Comparison of ENCODE assay signal across 1 cellular context in the genomic region with DNA sequence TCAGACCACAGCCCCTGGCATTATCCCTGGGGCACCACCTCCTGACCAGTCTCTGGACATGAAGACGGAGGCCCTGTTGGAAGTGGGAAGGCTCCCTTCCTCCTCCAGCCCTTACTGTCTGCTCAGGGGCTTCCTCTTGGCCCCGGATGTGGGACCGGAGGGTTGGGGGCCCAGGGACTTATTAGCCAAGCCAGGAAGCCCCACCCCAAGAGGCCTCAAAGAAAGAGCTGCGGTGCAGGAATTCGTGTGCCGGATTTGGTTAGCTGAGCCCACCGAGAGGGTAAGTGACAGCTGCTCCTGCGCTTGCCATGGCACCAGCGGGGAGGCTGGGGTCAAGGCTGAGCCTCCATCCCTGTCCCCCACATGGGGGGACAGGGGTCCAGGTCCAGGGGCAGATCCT.
TF ChIP-seq lines count a peak whose summit lies in the region.

A gene with protein sequence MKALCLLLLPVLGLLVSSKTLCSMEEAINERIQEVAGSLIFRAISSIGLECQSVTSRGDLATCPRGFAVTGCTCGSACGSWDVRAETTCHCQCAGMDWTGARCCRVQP (plus strand): TSS at position 208 of the 400 bp plus-strand sequence. CDS start 278 bp downstream, outside the sequence.

TF ChIP-seq in WTC11, 78 proteins besides CTCF, POLR2A, EP300 and RAD21 (continued from another document):
- TF ChIP-seq, protein P1, sequence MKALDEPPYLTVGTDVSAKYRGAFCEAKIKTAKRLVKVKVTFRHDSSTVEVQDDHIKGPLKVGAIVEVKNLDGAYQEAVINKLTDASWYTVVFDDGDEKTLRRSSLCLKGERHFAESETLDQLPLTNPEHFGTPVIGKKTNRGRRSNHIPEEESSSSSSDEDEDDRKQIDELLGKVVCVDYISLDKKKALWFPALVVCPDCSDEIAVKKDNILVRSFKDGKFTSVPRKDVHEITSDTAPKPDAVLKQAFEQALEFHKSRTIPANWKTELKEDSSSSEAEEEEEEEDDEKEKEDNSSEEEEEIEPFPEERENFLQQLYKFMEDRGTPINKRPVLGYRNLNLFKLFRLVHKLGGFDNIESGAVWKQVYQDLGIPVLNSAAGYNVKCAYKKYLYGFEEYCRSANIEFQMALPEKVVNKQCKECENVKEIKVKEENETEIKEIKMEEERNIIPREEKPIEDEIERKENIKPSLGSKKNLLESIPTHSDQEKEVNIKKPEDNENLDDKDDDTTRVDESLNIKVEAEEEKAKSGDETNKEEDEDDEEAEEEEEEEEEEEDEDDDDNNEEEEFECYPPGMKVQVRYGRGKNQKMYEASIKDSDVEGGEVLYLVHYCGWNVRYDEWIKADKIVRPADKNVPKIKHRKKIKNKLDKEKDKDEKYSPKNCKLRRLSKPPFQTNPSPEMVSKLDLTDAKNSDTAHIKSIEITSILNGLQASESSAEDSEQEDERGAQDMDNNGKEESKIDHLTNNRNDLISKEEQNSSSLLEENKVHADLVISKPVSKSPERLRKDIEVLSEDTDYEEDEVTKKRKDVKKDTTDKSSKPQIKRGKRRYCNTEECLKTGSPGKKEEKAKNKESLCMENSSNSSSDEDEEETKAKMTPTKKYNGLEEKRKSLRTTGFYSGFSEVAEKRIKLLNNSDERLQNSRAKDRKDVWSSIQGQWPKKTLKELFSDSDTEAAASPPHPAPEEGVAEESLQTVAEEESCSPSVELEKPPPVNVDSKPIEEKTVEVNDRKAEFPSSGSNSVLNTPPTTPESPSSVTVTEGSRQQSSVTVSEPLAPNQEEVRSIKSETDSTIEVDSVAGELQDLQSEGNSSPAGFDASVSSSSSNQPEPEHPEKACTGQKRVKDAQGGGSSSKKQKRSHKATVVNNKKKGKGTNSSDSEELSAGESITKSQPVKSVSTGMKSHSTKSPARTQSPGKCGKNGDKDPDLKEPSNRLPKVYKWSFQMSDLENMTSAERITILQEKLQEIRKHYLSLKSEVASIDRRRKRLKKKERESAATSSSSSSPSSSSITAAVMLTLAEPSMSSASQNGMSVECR (CRISPR knock-in tag; IDR thresholded peaks at IDR 0.05; ENCODE audit: borderline replicate concordance), result no peak
- TF ChIP-seq, protein P2, sequence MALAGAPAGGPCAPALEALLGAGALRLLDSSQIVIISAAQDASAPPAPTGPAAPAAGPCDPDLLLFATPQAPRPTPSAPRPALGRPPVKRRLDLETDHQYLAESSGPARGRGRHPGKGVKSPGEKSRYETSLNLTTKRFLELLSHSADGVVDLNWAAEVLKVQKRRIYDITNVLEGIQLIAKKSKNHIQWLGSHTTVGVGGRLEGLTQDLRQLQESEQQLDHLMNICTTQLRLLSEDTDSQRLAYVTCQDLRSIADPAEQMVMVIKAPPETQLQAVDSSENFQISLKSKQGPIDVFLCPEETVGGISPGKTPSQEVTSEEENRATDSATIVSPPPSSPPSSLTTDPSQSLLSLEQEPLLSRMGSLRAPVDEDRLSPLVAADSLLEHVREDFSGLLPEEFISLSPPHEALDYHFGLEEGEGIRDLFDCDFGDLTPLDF (CRISPR knock-in tag; IDR thresholded peaks at IDR 0.05), result no peak
- TF ChIP-seq TEAD4 (CRISPR knock-in tag; IDR thresholded peaks at IDR 0.05), result no peak
- TF ChIP-seq, protein P3, sequence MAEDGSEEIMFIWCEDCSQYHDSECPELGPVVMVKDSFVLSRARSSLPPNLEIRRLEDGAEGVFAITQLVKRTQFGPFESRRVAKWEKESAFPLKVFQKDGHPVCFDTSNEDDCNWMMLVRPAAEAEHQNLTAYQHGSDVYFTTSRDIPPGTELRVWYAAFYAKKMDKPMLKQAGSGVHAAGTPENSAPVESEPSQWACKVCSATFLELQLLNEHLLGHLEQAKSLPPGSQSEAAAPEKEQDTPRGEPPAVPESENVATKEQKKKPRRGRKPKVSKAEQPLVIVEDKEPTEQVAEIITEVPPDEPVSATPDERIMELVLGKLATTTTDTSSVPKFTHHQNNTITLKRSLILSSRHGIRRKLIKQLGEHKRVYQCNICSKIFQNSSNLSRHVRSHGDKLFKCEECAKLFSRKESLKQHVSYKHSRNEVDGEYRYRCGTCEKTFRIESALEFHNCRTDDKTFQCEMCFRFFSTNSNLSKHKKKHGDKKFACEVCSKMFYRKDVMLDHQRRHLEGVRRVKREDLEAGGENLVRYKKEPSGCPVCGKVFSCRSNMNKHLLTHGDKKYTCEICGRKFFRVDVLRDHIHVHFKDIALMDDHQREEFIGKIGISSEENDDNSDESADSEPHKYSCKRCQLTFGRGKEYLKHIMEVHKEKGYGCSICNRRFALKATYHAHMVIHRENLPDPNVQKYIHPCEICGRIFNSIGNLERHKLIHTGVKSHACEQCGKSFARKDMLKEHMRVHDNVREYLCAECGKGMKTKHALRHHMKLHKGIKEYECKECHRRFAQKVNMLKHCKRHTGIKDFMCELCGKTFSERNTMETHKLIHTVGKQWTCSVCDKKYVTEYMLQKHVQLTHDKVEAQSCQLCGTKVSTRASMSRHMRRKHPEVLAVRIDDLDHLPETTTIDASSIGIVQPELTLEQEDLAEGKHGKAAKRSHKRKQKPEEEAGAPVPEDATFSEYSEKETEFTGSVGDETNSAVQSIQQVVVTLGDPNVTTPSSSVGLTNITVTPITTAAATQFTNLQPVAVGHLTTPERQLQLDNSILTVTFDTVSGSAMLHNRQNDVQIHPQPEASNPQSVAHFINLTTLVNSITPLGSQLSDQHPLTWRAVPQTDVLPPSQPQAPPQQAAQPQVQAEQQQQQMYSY (CRISPR knock-in tag; IDR thresholded peaks at IDR 0.05), result no peak
